8 cellular contexts compared by ENCODE assay signal in genomic region chr19:38543807-38544568, GRCh38.
DNase-seq lines count a peak whose midpoint lies in the region; ATAC-seq, FAIRE-seq and TF ChIP-seq lines count a peak whose summit lies in the region.

No MANE protein-coding gene starts in this region.

- no peak for TF ChIP-seq POLR2A in gastroesophageal sphincter (IDR thresholded peaks at IDR 0.05)

- peak in 3 of 4 experiments; percentile 43 to 67 (median 51) for TF ChIP-seq CTCF in gastroesophageal sphincter (IDR thresholded peaks at IDR 0.05)
- TF ChIP-seq CTCF in pancreas (IDR thresholded peaks at IDR 0.05), result peak in 1 of 4 donors; percentile 35

- H3K36me3 ChIP-seq in GM23248 (ENCODE audit: low read depth) (no peaks in the 10 kb centered on the region), gastroesophageal sphincter (no peaks in the 10 kb centered on the region), pancreas (no peaks in the 10 kb centered on the region)

- H3K4me1 ChIP-seq in GM23248 (ENCODE audit: insufficient read depth) (0 out of 2 replicates have a peak, but pooled peaks cover 5% of the 10 kb centered on the region), gastroesophageal sphincter (peaks cover 0 to 20% (median 0%) of the 10 kb centered on the region in 3 donors), pancreas (peaks cover 4 to 12% (median 8%) of the 10 kb centered on the region in 3 donors)

- no peaks in the 10 kb centered on the region for H3K27me3 Mint-ChIP-seq in activated T-helper 1 cell treated with anti-CD3 and anti-CD28 coated beads, Interleukin-12 subunit alpha, Interleukin-12 subunit beta, Interleukin-2, Interleukin-4 antibody, amounts not matched to agents 30 ng/mL and 10 ng/mL and 1 ng/mL, durations not matched to agents 14 hours and 24 hours and 36 hours (ENCODE audit: insufficient read depth)

- H3K4me1 Mint-ChIP-seq in activated T-helper 1 cell treated with anti-CD3 and anti-CD28 coated beads, Interleukin-12 subunit alpha, Interleukin-12 subunit beta, Interleukin-2, Interleukin-4 antibody, amounts not matched to agents 30 ng/mL and 10 ng/mL and 1 ng/mL, durations not matched to agents 14 hours and 24 hours and 36 hours (ENCODE audit: low read depth), result peaks cover 32% of the 10 kb centered on the region

- 0 out of 2 replicates have a peak overlapping the region, but pooled peaks have one; percentile 16 for H3K9ac ChIP-seq in GM23248

- H2AFZ ChIP-seq in GM23248, result peak overlapping the region; percentile 84

- FAIRE-seq in pancreas (lab: Jason Lieb, UNC), result no peak

- no peaks in the 10 kb centered on the region for H3K9me3 Mint-ChIP-seq in activated T-helper 1 cell treated with anti-CD3 and anti-CD28 coated beads, Interleukin-12 subunit alpha, Interleukin-12 subunit beta, Interleukin-2, Interleukin-4 antibody, amounts not matched to agents 30 ng/mL and 10 ng/mL and 1 ng/mL, durations not matched to agents 14 hours and 24 hours and 36 hours

- H3K36me3 Mint-ChIP-seq in activated T-helper 1 cell treated with anti-CD3 and anti-CD28 coated beads, Interleukin-12 subunit alpha, Interleukin-12 subunit beta, Interleukin-2, Interleukin-4 antibody, amounts not matched to agents 30 ng/mL and 10 ng/mL and 1 ng/mL, durations not matched to agents 14 hours and 24 hours and 36 hours (ENCODE audit: low read depth), result no peaks in the 10 kb centered on the region

- H3K4me3 ChIP-seq in GM23248 (peak overlapping the region; percentile 49), gastroesophageal sphincter (no peak overlapping the region), pancreas (no peak overlapping the region)

- in situ Hi-C loops in GM23248 (cut with MboI), result no loop called here

- intact Hi-C loops in activated T-helper 1 cell treated with anti-CD3 and anti-CD28 coated beads, Interleukin-12 subunit alpha, Interleukin-12 subunit beta, Interleukin-2, Interleukin-4 antibody, amounts not matched to agents 30 ng/mL and 10 ng/mL and 1 ng/mL, durations not matched to agents 14 hours and 24 hours and 36 hours (cut with micrococcal nuclease), result loop anchor here (1.0 to 2.0 kb wide), 6 partner anchors 15 to 387 kb away; partner anchors contain the start of genes EIF3K, MRPS12 and SARS2
- intact Hi-C loops in pancreas (cut with DNase I), result no loop called here

- ATAC-seq in gastroesophageal sphincter (peak; percentile 85), pancreas (peak; percentile 87 to 96 (median 92)), HG03469 (IDR thresholded peaks at IDR 0.05; ENCODE audit: unreplicated experiment) (no peak)

- H3K27me3 ChIP-seq in GM23248 (replicated peaks; ENCODE audit: insufficient read depth), result no peaks in the 10 kb centered on the region; the same call in 1 of the 2 replicates
- H3K27me3 ChIP-seq in gastroesophageal sphincter, result no peaks in the 10 kb centered on the region
- no peaks in the 10 kb centered on the region for H3K27me3 ChIP-seq in pancreas

- peak overlapping the region; percentile 44 for H3K4me2 ChIP-seq in GM23248 (ENCODE audit: unreplicated experiment)

- H3K79me2 ChIP-seq in GM23248 (ENCODE audit: insufficient read depth), result no peaks in the 10 kb centered on the region

- WGBS in GM23248 (ENCODE audit: low coverage in 1 of 2, low lambda C conversion rate in 2 of 2, missing lambda C conversion rate in 2 of 2), 2 experiments, result 39 to 42% methylated on average over 21 of the region's 21 CpGs
- WGBS in gastroesophageal sphincter (ENCODE audit: low coverage in 1 of 2), 2 donors, result 25 to 40% methylated on average over 2 to 15 of the region's 21 CpGs
- 30 to 34% methylated on average over 20 to 21 of the region's 21 CpGs for WGBS in pancreas, 2 donors

- H4K20me1 ChIP-seq in GM23248 (ENCODE audit: insufficient read depth), result no peaks in the 10 kb centered on the region

- H3K27ac ChIP-seq in GM23248 (peak overlapping the region; percentile 17), gastroesophageal sphincter (peak overlapping the region in 1 of 4 donors; percentile 60), pancreas (peak overlapping the region in 1 of 4 donors; percentile 13)

- peak overlapping the region; percentile 46 for H3K27ac Mint-ChIP-seq in activated T-helper 1 cell treated with anti-CD3 and anti-CD28 coated beads, Interleukin-12 subunit alpha, Interleukin-12 subunit beta, Interleukin-2, Interleukin-4 antibody, amounts not matched to agents 30 ng/mL and 10 ng/mL and 1 ng/mL, durations not matched to agents 14 hours and 24 hours and 36 hours

- no peaks in the 10 kb centered on the region for H3K9me2 ChIP-seq in GM23248 (ENCODE audit: insufficient read depth)

- H3F3A ChIP-seq in GM23248 (ENCODE audit: insufficient read depth), result peaks cover 9% of the 10 kb centered on the region

- H3K9me3 ChIP-seq in GM23248 (ENCODE audit: low read depth) (no peaks in the 10 kb centered on the region), gastroesophageal sphincter (no peaks in the 10 kb centered on the region), pancreas (no peaks in the 10 kb centered on the region)

- TF ChIP-seq EP300 in gastroesophageal sphincter (IDR thresholded peaks at IDR 0.05), result no peak

- peak overlapping the region; percentile 63 for H3K4me3 Mint-ChIP-seq in activated T-helper 1 cell treated with anti-CD3 and anti-CD28 coated beads, Interleukin-12 subunit alpha, Interleukin-12 subunit beta, Interleukin-2, Interleukin-4 antibody, amounts not matched to agents 30 ng/mL and 10 ng/mL and 1 ng/mL, durations not matched to agents 14 hours and 24 hours and 36 hours

- peak; percentile 49 for DNase-seq in DMS 273 treated with DMSO at 0.1 percent for 48 hours (lab: John Stamatoyannopoulos, UW)
- DNase-seq in GM23248, result peak; percentile 89
- peak; percentile 4 for DNase-seq in NCI-H524 treated with DMSO at 0.1 percent for 48 hours (lab: John Stamatoyannopoulos, UW)
- DNase-seq in activated T-helper 1 cell treated with anti-CD3 and anti-CD28 coated beads, Interleukin-12 subunit alpha, Interleukin-12 subunit beta, Interleukin-2, Interleukin-4 antibody, amounts not matched to agents 30 ng/mL and 10 ng/mL and 1 ng/mL, durations not matched to agents 14 hours and 24 hours and 36 hours (ENCODE audit: low spot score), result no peak
- DNase-seq in pancreas, result peak in 5 of 6 donors; percentile 47 to 74 (median 61)
- DNase-seq in NCI-H2171 treated with DMSO at 0.1 percent for 48 hours (lab: John Stamatoyannopoulos, UW), result no peak

Comparison
In these comparisons a context has a peak if more than half of its experiments do, and no peak if none do; other contexts are left out.
1. DNase-seq: peak in DMS 273 treated with DMSO at 0.1 percent for 48 hours (single experiment), GM23248 (single experiment), NCI-H524 treated with DMSO at 0.1 percent for 48 hours (single experiment) and pancreas (5 of 6); none in activated T-helper 1 cell treated with anti-CD3 and anti-CD28 coated beads, Interleukin-12 subunit alpha, Interleukin-12 subunit beta, Interleukin-2, Interleukin-4 antibody, amounts not matched to agents 30 ng/mL and 10 ng/mL and 1 ng/mL, durations not matched to agents 14 hours and 24 hours and 36 hours (single experiment) and NCI-H2171 treated with DMSO at 0.1 percent for 48 hours (single experiment).